ENCODE assay signal across 8 cellular contexts in genomic region chr16:67226804-67227566, GRCh38. TPM values are rescaled to one million over a fixed set of nuclear protein-coding genes. Genes with fewer than 3 reads are reported as not detected.
DNase-seq lines count a peak whose midpoint lies in the region; ATAC-seq and TF ChIP-seq lines count a peak whose summit lies in the region.

TMEM208 (plus strand) TSS chr16:67227130; CDS start chr16:67227219, 89 bp downstream.

- H3K27me3 ChIP-seq in esophagus (ENCODE audit: control insufficient read depth in 1 of 2, insufficient read depth in 2 of 2, low read length in 2 of 2) (no peaks in the 10 kb centered on the region), mucosa of stomach (ENCODE audit: control insufficient read depth, insufficient read depth, low read length) (no peaks in the 10 kb centered on the region)

- H3K27me3 Mint-ChIP-seq in activated T-cell treated with anti-CD3 and anti-CD28 coated beads, Interleukin-2, amount 50 U/mL, for 24 hours = no peaks in the 10 kb centered on the region

- H3K4me3 Mint-ChIP-seq in activated T-cell treated with anti-CD3 and anti-CD28 coated beads, Interleukin-2, amount 50 U/mL, for 24 hours = peak within 1 kb of the TSS; percentile 98

- in situ Hi-C loops in KBM-7 (cut with MboI; ENCODE audit: low pct_unique_long_range_greater_than_20kb, low sequenced_read_pairs) = no loop called here

- H3K9ac ChIP-seq in mucosa of stomach (ENCODE audit: low read length) = peak within 1 kb of the TSS; percentile 82

- peaks cover 0 to 11% of the 10 kb centered on the region in 2 donors for H3K4me1 ChIP-seq in esophagus (ENCODE audit: control insufficient read depth in 2 of 2, insufficient read depth in 2 of 2, low read length in 1 of 2)
- peaks cover 24% of the 10 kb centered on the region for H3K4me1 ChIP-seq in mucosa of stomach (ENCODE audit: control insufficient read depth, insufficient read depth, low read length)

- H3K27ac Mint-ChIP-seq in activated T-cell treated with anti-CD3 and anti-CD28 coated beads, Interleukin-2, amount 50 U/mL, for 24 hours = peak within 1 kb of the TSS; percentile 99

- H3K36me3 ChIP-seq in esophagus (ENCODE audit: control insufficient read depth in 2 of 2, insufficient read depth in 2 of 2, low read length in 1 of 2) (peaks cover 18 to 30% of the 10 kb centered on the region in 2 donors), mucosa of stomach (ENCODE audit: control insufficient read depth, insufficient read depth, low read length) (peaks cover 9% of the 10 kb centered on the region)

- peak within 1 kb of the TSS; percentile 82 to 88 for H3K27ac ChIP-seq in esophagus (ENCODE audit: low read depth in 2 of 2, low read length in 1 of 2)

- 1% methylated on average over 45 to 46 of the region's 46 CpGs for WGBS in esophagus, 2 donors

- peak; percentile 95 for ATAC-seq in GM21619 (IDR thresholded peaks at IDR 0.05; ENCODE audit: unreplicated experiment)

- no peaks in the 10 kb centered on the region for H3K9me3 ChIP-seq in esophagus (ENCODE audit: control insufficient read depth in 2 of 2, insufficient read depth in 1 of 2, low read depth in 1 of 2, low read length in 1 of 2)
- no peaks in the 10 kb centered on the region for H3K9me3 ChIP-seq in mucosa of stomach (ENCODE audit: control insufficient read depth, low read length)

- H3K9me3 Mint-ChIP-seq in activated T-cell treated with anti-CD3 and anti-CD28 coated beads, Interleukin-2, amount 50 U/mL, for 24 hours = no peaks in the 10 kb centered on the region

- H3K4me3 ChIP-seq in esophagus (ENCODE audit: low read depth in 1 of 2, low read length in 2 of 2) (peak within 1 kb of the TSS; percentile 97 to 98), mucosa of stomach (ENCODE audit: low read length) (peak within 1 kb of the TSS; percentile 93)

- peaks cover 55% of the 10 kb centered on the region for H3K4me1 Mint-ChIP-seq in activated T-cell treated with anti-CD3 and anti-CD28 coated beads, Interleukin-2, amount 50 U/mL, for 24 hours (ENCODE audit: low read depth)

- H3K36me3 Mint-ChIP-seq in activated T-cell treated with anti-CD3 and anti-CD28 coated beads, Interleukin-2, amount 50 U/mL, for 24 hours (ENCODE audit: low read depth) = peaks cover 54% of the 10 kb centered on the region

- peak; percentile 93 for DNase-seq in DMS153 treated with DMSO at 0.1 percent for 48 hours (lab: John Stamatoyannopoulos, UW; ENCODE audit: unreplicated experiment)
- DNase-seq in KBM-7 = peak; percentile 99
- DNase-seq in activated T-cell treated with anti-CD3 and anti-CD28 coated beads, Interleukin-2, amount 50 U/mL, for 24 hours = peak; percentile 99
- DNase-seq in stimulated activated CD8-positive, alpha-beta memory T cell treated with anti-CD3 and anti-CD28 coated beads, Interleukin-7, amount 100 ng/mL, for 1 hour (ENCODE audit: low read depth in 2 of 2) = peak; percentile 95 to 98

TF ChIP-seq in PFSK-1, 5 proteins besides CTCF, POLR2A, EP300 and RAD21:
- TF ChIP-seq REST (IDR thresholded peaks at IDR 0.05; ENCODE audit: insufficient read depth in 1 of 2, low read depth in 2 of 2, low read length in 2 of 2) (0 out of 4 replicates have a peak, but pooled peaks of 1 of the 2 experiments have one; percentile 20), SIN3A (IDR thresholded peaks at IDR 0.05; ENCODE audit: borderline replicate concordance, insufficient read depth, low read length) (0 out of 2 replicates have a peak, but pooled peaks have one; percentile 29), FOXP2 (optimal IDR thresholded peaks at IDR 0.05; ENCODE audit: borderline replicate concordance, extremely low read depth, extremely low read length, insufficient read depth) (peak; percentile 62), TAF1 (IDR thresholded peaks at IDR 0.05; ENCODE audit: borderline replicate concordance, insufficient read depth, low read length) (peak; percentile 43; the same call in 1 of the 2 replicates), POLR2AphosphoS5 (IDR thresholded peaks at IDR 0.05; ENCODE audit: low read depth, low read length) (peak; percentile 70)

RNA-seq across cellular contexts. Expression of gene TMEM208, which starts in this region (rescaled TPM):
- 57.0 TPM for polyA plus RNA-seq in PFSK-1 (2012; ENCODE audit: insufficient read length, low read depth)
- polyA plus RNA-seq in esophagus = 10 to 100 TPM; 73.4 to 83.1 TPM

Comparison
In these comparisons a context has a peak if more than half of its experiments do, and no peak if none do; other contexts are left out.
1. Peak in every context shown above with its lines: DNase-seq, ATAC-seq, H3K4me3 ChIP-seq and H3K27ac ChIP-seq.